1 cellular context compared by ENCODE assay signal in the genomic region with DNA sequence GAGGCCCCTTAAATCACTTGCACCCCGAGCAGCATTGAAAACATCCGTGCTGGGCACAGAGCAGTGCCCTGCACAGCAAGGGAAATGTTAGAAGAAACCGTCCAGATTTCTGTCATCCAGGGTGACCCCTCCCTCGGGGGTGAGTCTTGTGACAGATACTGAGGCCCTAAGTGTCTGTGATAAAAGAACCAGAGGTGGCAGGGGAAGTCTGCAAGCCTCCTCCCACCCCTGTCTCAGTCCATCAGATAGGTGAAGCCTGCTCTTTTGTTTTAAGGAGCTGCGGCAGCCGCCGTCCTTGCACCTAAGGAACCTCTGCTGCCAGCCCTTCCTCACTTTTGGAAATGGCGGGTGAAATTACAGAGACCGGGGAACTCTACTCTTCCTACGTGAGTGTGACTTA.
TF ChIP-seq lines count a peak whose summit lies in the region.

No MANE protein-coding gene starts in this region.

TF ChIP-seq in K562, 482 proteins besides CTCF, POLR2A, EP300 and RAD21 (continued from another document and continues in another):
- TF ChIP-seq, protein P1, sequence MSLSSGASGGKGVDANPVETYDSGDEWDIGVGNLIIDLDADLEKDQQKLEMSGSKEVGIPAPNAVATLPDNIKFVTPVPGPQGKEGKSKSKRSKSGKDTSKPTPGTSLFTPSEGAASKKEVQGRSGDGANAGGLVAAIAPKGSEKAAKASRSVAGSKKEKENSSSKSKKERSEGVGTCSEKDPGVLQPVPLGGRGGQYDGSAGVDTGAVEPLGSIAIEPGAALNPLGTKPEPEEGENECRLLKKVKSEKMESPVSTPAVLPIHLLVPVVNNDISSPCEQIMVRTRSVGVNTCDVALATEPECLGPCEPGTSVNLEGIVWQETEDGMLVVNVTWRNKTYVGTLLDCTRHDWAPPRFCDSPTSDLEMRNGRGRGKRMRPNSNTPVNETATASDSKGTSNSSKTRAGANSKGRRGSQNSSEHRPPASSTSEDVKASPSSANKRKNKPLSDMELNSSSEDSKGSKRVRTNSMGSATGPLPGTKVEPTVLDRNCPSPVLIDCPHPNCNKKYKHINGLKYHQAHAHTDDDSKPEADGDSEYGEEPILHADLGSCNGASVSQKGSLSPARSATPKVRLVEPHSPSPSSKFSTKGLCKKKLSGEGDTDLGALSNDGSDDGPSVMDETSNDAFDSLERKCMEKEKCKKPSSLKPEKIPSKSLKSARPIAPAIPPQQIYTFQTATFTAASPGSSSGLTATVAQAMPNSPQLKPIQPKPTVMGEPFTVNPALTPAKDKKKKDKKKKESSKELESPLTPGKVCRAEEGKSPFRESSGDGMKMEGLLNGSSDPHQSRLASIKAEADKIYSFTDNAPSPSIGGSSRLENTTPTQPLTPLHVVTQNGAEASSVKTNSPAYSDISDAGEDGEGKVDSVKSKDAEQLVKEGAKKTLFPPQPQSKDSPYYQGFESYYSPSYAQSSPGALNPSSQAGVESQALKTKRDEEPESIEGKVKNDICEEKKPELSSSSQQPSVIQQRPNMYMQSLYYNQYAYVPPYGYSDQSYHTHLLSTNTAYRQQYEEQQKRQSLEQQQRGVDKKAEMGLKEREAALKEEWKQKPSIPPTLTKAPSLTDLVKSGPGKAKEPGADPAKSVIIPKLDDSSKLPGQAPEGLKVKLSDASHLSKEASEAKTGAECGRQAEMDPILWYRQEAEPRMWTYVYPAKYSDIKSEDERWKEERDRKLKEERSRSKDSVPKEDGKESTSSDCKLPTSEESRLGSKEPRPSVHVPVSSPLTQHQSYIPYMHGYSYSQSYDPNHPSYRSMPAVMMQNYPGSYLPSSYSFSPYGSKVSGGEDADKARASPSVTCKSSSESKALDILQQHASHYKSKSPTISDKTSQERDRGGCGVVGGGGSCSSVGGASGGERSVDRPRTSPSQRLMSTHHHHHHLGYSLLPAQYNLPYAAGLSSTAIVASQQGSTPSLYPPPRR (CRISPR knock-in tag; IDR thresholded peaks at IDR 0.05; ENCODE audit: borderline replicate concordance), result no peak
- TF ChIP-seq, protein P2, sequence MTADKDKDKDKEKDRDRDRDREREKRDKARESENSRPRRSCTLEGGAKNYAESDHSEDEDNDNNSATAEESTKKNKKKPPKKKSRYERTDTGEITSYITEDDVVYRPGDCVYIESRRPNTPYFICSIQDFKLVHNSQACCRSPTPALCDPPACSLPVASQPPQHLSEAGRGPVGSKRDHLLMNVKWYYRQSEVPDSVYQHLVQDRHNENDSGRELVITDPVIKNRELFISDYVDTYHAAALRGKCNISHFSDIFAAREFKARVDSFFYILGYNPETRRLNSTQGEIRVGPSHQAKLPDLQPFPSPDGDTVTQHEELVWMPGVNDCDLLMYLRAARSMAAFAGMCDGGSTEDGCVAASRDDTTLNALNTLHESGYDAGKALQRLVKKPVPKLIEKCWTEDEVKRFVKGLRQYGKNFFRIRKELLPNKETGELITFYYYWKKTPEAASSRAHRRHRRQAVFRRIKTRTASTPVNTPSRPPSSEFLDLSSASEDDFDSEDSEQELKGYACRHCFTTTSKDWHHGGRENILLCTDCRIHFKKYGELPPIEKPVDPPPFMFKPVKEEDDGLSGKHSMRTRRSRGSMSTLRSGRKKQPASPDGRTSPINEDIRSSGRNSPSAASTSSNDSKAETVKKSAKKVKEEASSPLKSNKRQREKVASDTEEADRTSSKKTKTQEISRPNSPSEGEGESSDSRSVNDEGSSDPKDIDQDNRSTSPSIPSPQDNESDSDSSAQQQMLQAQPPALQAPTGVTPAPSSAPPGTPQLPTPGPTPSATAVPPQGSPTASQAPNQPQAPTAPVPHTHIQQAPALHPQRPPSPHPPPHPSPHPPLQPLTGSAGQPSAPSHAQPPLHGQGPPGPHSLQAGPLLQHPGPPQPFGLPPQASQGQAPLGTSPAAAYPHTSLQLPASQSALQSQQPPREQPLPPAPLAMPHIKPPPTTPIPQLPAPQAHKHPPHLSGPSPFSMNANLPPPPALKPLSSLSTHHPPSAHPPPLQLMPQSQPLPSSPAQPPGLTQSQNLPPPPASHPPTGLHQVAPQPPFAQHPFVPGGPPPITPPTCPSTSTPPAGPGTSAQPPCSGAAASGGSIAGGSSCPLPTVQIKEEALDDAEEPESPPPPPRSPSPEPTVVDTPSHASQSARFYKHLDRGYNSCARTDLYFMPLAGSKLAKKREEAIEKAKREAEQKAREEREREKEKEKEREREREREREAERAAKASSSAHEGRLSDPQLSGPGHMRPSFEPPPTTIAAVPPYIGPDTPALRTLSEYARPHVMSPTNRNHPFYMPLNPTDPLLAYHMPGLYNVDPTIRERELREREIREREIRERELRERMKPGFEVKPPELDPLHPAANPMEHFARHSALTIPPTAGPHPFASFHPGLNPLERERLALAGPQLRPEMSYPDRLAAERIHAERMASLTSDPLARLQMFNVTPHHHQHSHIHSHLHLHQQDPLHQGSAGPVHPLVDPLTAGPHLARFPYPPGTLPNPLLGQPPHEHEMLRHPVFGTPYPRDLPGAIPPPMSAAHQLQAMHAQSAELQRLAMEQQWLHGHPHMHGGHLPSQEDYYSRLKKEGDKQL (CRISPR knock-in tag; IDR thresholded peaks at IDR 0.05; ENCODE audit: borderline replicate concordance), result no peak
- TF ChIP-seq RCOR1 (IDR thresholded peaks at IDR 0.05; ENCODE audit: borderline replicate concordance in 1 of 2, low read depth in 2 of 2, low read length in 2 of 2), result peak in 1 of 2 experiments; percentile 9; a peak in 1 of 4 replicates
- no peak for TF ChIP-seq MEF2D (tag; conservative IDR thresholded peaks at IDR 0.05; ENCODE audit: low read depth)
- no peak for TF ChIP-seq ZNF79 (CRISPR knock-in tag; IDR thresholded peaks at IDR 0.05; ENCODE audit: low read depth)
- no peak for TF ChIP-seq SRSF7 (optimal IDR thresholded peaks at IDR 0.05; ENCODE audit: low read depth, low read length)
- TF ChIP-seq, protein P3, sequence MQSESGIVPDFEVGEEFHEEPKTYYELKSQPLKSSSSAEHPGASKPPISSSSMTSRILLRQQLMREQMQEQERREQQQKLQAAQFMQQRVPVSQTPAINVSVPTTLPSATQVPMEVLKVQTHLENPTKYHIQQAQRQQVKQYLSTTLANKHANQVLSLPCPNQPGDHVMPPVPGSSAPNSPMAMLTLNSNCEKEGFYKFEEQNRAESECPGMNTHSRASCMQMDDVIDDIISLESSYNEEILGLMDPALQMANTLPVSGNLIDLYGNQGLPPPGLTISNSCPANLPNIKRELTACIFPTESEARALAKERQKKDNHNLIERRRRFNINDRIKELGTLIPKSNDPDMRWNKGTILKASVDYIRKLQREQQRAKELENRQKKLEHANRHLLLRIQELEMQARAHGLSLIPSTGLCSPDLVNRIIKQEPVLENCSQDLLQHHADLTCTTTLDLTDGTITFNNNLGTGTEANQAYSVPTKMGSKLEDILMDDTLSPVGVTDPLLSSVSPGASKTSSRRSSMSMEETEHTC (IDR thresholded peaks at IDR 0.05), result peak; percentile 69; the same call in 1 of the 2 replicates
- TF ChIP-seq, protein P4, sequence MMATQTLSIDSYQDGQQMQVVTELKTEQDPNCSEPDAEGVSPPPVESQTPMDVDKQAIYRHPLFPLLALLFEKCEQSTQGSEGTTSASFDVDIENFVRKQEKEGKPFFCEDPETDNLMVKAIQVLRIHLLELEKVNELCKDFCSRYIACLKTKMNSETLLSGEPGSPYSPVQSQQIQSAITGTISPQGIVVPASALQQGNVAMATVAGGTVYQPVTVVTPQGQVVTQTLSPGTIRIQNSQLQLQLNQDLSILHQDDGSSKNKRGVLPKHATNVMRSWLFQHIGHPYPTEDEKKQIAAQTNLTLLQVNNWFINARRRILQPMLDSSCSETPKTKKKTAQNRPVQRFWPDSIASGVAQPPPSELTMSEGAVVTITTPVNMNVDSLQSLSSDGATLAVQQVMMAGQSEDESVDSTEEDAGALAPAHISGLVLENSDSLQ (IDR thresholded peaks at IDR 0.05), result peak; percentile 31; the same call in 1 of the 2 replicates
- no peak for TF ChIP-seq NR2F6 (CRISPR knock-in tag; IDR thresholded peaks at IDR 0.05)
- no peak for TF ChIP-seq EWSR1 (IDR thresholded peaks at IDR 0.05; ENCODE audit: borderline replicate concordance, low read depth, partially characterized antibody)
- TF ChIP-seq RBBP5 (IDR thresholded peaks at IDR 0.05; ENCODE audit: borderline replicate concordance, insufficient read depth, low read length, poor library complexity, severe bottlenecking), result no peak
- TF ChIP-seq, protein P5, sequence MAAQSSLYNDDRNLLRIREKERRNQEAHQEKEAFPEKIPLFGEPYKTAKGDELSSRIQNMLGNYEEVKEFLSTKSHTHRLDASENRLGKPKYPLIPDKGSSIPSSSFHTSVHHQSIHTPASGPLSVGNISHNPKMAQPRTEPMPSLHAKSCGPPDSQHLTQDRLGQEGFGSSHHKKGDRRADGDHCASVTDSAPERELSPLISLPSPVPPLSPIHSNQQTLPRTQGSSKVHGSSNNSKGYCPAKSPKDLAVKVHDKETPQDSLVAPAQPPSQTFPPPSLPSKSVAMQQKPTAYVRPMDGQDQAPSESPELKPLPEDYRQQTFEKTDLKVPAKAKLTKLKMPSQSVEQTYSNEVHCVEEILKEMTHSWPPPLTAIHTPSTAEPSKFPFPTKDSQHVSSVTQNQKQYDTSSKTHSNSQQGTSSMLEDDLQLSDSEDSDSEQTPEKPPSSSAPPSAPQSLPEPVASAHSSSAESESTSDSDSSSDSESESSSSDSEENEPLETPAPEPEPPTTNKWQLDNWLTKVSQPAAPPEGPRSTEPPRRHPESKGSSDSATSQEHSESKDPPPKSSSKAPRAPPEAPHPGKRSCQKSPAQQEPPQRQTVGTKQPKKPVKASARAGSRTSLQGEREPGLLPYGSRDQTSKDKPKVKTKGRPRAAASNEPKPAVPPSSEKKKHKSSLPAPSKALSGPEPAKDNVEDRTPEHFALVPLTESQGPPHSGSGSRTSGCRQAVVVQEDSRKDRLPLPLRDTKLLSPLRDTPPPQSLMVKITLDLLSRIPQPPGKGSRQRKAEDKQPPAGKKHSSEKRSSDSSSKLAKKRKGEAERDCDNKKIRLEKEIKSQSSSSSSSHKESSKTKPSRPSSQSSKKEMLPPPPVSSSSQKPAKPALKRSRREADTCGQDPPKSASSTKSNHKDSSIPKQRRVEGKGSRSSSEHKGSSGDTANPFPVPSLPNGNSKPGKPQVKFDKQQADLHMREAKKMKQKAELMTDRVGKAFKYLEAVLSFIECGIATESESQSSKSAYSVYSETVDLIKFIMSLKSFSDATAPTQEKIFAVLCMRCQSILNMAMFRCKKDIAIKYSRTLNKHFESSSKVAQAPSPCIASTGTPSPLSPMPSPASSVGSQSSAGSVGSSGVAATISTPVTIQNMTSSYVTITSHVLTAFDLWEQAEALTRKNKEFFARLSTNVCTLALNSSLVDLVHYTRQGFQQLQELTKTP (IDR thresholded peaks at IDR 0.05; ENCODE audit: low read depth in 1 of 2, partially characterized antibody in 2 of 2), result no peak
- no peak for TF ChIP-seq E2F3 (CRISPR knock-in tag; IDR thresholded peaks at IDR 0.05)
- TF ChIP-seq SRF (CRISPR knock-in tag; IDR thresholded peaks at IDR 0.05), result no peak
- TF ChIP-seq, protein P6, sequence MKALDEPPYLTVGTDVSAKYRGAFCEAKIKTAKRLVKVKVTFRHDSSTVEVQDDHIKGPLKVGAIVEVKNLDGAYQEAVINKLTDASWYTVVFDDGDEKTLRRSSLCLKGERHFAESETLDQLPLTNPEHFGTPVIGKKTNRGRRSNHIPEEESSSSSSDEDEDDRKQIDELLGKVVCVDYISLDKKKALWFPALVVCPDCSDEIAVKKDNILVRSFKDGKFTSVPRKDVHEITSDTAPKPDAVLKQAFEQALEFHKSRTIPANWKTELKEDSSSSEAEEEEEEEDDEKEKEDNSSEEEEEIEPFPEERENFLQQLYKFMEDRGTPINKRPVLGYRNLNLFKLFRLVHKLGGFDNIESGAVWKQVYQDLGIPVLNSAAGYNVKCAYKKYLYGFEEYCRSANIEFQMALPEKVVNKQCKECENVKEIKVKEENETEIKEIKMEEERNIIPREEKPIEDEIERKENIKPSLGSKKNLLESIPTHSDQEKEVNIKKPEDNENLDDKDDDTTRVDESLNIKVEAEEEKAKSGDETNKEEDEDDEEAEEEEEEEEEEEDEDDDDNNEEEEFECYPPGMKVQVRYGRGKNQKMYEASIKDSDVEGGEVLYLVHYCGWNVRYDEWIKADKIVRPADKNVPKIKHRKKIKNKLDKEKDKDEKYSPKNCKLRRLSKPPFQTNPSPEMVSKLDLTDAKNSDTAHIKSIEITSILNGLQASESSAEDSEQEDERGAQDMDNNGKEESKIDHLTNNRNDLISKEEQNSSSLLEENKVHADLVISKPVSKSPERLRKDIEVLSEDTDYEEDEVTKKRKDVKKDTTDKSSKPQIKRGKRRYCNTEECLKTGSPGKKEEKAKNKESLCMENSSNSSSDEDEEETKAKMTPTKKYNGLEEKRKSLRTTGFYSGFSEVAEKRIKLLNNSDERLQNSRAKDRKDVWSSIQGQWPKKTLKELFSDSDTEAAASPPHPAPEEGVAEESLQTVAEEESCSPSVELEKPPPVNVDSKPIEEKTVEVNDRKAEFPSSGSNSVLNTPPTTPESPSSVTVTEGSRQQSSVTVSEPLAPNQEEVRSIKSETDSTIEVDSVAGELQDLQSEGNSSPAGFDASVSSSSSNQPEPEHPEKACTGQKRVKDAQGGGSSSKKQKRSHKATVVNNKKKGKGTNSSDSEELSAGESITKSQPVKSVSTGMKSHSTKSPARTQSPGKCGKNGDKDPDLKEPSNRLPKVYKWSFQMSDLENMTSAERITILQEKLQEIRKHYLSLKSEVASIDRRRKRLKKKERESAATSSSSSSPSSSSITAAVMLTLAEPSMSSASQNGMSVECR (CRISPR knock-in tag; IDR thresholded peaks at IDR 0.05), result 0 out of 2 replicates have a peak, but pooled peaks have one; percentile 53
- no peak for TF ChIP-seq SETDB1 (IDR thresholded peaks at IDR 0.05; ENCODE audit: low read length)
- TF ChIP-seq FOS (IDR thresholded peaks at IDR 0.05; ENCODE audit: extremely low read depth, insufficient read length), result no peak
- no peak for TF ChIP-seq ATF7 (IDR thresholded peaks at IDR 0.05)
- no peak for TF ChIP-seq CBX1 (IDR thresholded peaks at IDR 0.05; ENCODE audit: low read depth)
- no peak for TF ChIP-seq THRAP3 (IDR thresholded peaks at IDR 0.05; ENCODE audit: borderline replicate concordance)
- TF ChIP-seq, protein P7, sequence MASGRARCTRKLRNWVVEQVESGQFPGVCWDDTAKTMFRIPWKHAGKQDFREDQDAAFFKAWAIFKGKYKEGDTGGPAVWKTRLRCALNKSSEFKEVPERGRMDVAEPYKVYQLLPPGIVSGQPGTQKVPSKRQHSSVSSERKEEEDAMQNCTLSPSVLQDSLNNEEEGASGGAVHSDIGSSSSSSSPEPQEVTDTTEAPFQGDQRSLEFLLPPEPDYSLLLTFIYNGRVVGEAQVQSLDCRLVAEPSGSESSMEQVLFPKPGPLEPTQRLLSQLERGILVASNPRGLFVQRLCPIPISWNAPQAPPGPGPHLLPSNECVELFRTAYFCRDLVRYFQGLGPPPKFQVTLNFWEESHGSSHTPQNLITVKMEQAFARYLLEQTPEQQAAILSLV (tag; IDR thresholded peaks at IDR 0.05), result no peak
- TF ChIP-seq SAP30 (IDR thresholded peaks at IDR 0.05; ENCODE audit: borderline replicate concordance, insufficient read depth, low read depth, low read length, poor library complexity, severe bottlenecking), result peak; percentile 9
- TF ChIP-seq HMGN3 (IDR thresholded peaks at IDR 0.05; ENCODE audit: borderline replicate concordance, extremely low read depth, insufficient read length, low read depth, low read length), result no peak
- no peak for TF ChIP-seq ZNF707 (CRISPR knock-in tag; conservative IDR thresholded peaks at IDR 0.05)
